11 cellular contexts compared by ENCODE assay signal in genomic region chr5:132877938-132878337, GRCh38. TPM values are rescaled to one million over a fixed set of nuclear protein-coding genes. Genes with fewer than 3 reads are reported as not detected.
DNase-seq lines count a peak whose midpoint lies in the region; ATAC-seq, FAIRE-seq and TF ChIP-seq lines count a peak whose summit lies in the region.
"Had no signal": no experiment of that assay in that cellular context is flagged by ENCODE, and none has a peak within 500 bp of the region (broad histone marks: within the 10 kb centered on the region; RNA-seq: fewer than 3 reads in every experiment).

No MANE protein-coding gene starts in this region.

- peak overlapping the region; percentile 25 for H3K27ac Mint-ChIP-seq in activated naive CD8-positive, alpha-beta T cell treated with anti-CD3 and anti-CD28 coated beads, Interleukin-2, amount 50 U/mL, for 24 hours

- intact Hi-C loops in Right ventricle myocardium superior (cut with DNase I): no loop called here
- intact Hi-C loops in cardiac septum (cut with DNase I): no loop called here
- intact Hi-C loops in aorta (cut with DNase I): no loop called here
- intact Hi-C loops in kidney (cut with DNase I): no loop called here

- no peaks in the 10 kb centered on the region for H3K9me3 Mint-ChIP-seq in activated naive CD8-positive, alpha-beta T cell treated with anti-CD3 and anti-CD28 coated beads, Interleukin-2, amount 50 U/mL, for 24 hours

- no peak overlapping the region for H3K9ac ChIP-seq in kidney (ENCODE audit: low read length in 2 of 2)

- H3K4me1 ChIP-seq in aorta (ENCODE audit: control insufficient read depth in 1 of 2, insufficient read depth in 2 of 2, low read length in 2 of 2) (peaks cover 0 to 5% of the 10 kb centered on the region in 2 donors), kidney (ENCODE audit: control insufficient read depth in 1 of 2, insufficient read depth in 1 of 2, low read depth in 1 of 2, low read length in 2 of 2) (peaks cover 5 to 20% of the 10 kb centered on the region in 2 donors)

- no peak overlapping the region for H3K4me3 ChIP-seq in aorta (ENCODE audit: low read length in 2 of 2)
- no peak overlapping the region for H3K4me3 ChIP-seq in kidney (ENCODE audit: low read length in 2 of 2)
- H3K4me3 ChIP-seq: ovary had no signal

- H3K4me1 Mint-ChIP-seq in activated naive CD8-positive, alpha-beta T cell treated with anti-CD3 and anti-CD28 coated beads, Interleukin-2, amount 50 U/mL, for 24 hours: no peaks in the 10 kb centered on the region

- peaks cover 19% of the 10 kb centered on the region for H3K36me3 Mint-ChIP-seq in activated naive CD8-positive, alpha-beta T cell treated with anti-CD3 and anti-CD28 coated beads, Interleukin-2, amount 50 U/mL, for 24 hours (ENCODE audit: low read depth)

- no peak for DNase-seq in Right ventricle myocardium superior
- no peak for DNase-seq in cardiac septum (ENCODE audit: low spot score)
- DNase-seq in activated naive CD8-positive, alpha-beta T cell treated with anti-CD3 and anti-CD28 coated beads, Interleukin-2, amount 50 U/mL, for 24 hours: no peak
- peak in 1 of 2 donors; percentile 59 for DNase-seq in aorta
- DNase-seq in kidney: no peak
- DNase-seq: cerebellar nuclear complex, NCI-H1436 treated with DMSO at 0.1 percent for 48 hours, ovary had no signal

- FAIRE-seq in kidney (lab: Jason Lieb, UNC): no peak

- WGBS in aorta, 2 donors: 31 to 32% methylated on average over 3 of the region's 3 CpGs

- H3K9me3 ChIP-seq in aorta (ENCODE audit: control insufficient read depth, low read length): no peaks in the 10 kb centered on the region
- no peaks in the 10 kb centered on the region for H3K9me3 ChIP-seq in kidney (ENCODE audit: control insufficient read depth in 1 of 2, low read length in 2 of 2)
- H3K9me3 ChIP-seq: ovary had no signal

- no peak overlapping the region for H3K4me3 Mint-ChIP-seq in activated naive CD8-positive, alpha-beta T cell treated with anti-CD3 and anti-CD28 coated beads, Interleukin-2, amount 50 U/mL, for 24 hours

- peak; percentile 81 for ATAC-seq in Right ventricle myocardium superior (ENCODE audit: poor library complexity)
- no peak for ATAC-seq in activated naive CD8-positive, alpha-beta T cell treated with anti-CD3 and anti-CD28 coated beads, Interleukin-2, amount 50 U/mL, for 24 hours
- ATAC-seq in aorta (ENCODE audit: low FRiP score): peak; percentile 57
- no peak for ATAC-seq in GM21381 (IDR thresholded peaks at IDR 0.05; ENCODE audit: unreplicated experiment)
- ATAC-seq in HG02884 (IDR thresholded peaks at IDR 0.05; ENCODE audit: unreplicated experiment): no peak

- H3K27me3 ChIP-seq in layer of hippocampus (ENCODE audit: control insufficient read depth, insufficient read depth, low read length): no peaks in the 10 kb centered on the region
- no peaks in the 10 kb centered on the region for H3K27me3 ChIP-seq in aorta (ENCODE audit: control insufficient read depth in 1 of 2, insufficient read depth in 2 of 2, low read length in 1 of 2)
- H3K27me3 ChIP-seq: ovary had no signal

- H3K27ac ChIP-seq in layer of hippocampus (ENCODE audit: low read depth, low read length) (peak overlapping the region; percentile 21), aorta (ENCODE audit: low read depth in 1 of 2, low read length in 2 of 2) (no peak overlapping the region), kidney (ENCODE audit: low read depth in 2 of 2, low read length in 2 of 2) (peak overlapping the region in 1 of 2 donors; percentile 18)
- H3K27ac ChIP-seq: ovary had no signal

- no peaks in the 10 kb centered on the region for H3K27me3 Mint-ChIP-seq in activated naive CD8-positive, alpha-beta T cell treated with anti-CD3 and anti-CD28 coated beads, Interleukin-2, amount 50 U/mL, for 24 hours

- H3K36me3 ChIP-seq in aorta (ENCODE audit: control insufficient read depth in 1 of 2, insufficient read depth in 2 of 2, low read length in 1 of 2): peaks cover 0 to 2% of the 10 kb centered on the region in 2 donors
- H3K36me3 ChIP-seq in kidney (ENCODE audit: control insufficient read depth in 1 of 2, insufficient read depth in 2 of 2, low read length in 2 of 2): peaks cover 22 to 36% of the 10 kb centered on the region in 2 donors
- H3K36me3 ChIP-seq: ovary had no signal

- TF ChIP-seq CTCF in kidney (IDR thresholded peaks at IDR 0.05; ENCODE audit: borderline replicate concordance, extremely low read depth, insufficient read depth): no peak

RNA-seq across cellular contexts. Expression of gene LEAP2, which starts 4.5 kb away (rescaled TPM):
- total RNA-seq in Right ventricle myocardium superior (1.0 TPM), cardiac septum (2.2 TPM), aorta (1 to 10 TPM; 1.3 to 2.1 TPM), kidney (1.5 TPM)
- polyA plus RNA-seq in aorta (1 to 10 TPM in 1 of 2 donors, under 1 TPM in 1; 0.88 to 1.7 TPM), kidney (ENCODE audit: insufficient read depth, low read depth, low replicate concordance) (6.9 TPM)

RNA-seq across cellular contexts. Expression of gene UQCRQ, which starts 11.5 kb away (rescaled TPM):
- total RNA-seq in Right ventricle myocardium superior (1,987 TPM), cardiac septum (1,426 TPM), aorta (100 to 1,000 TPM; 212 to 249 TPM), kidney (306 TPM)
- polyA plus RNA-seq in aorta (100 to 1,000 TPM; 249 to 397 TPM), kidney (ENCODE audit: insufficient read depth, low read depth, low replicate concordance) (1,158 TPM)

RNA-seq across cellular contexts. Expression of gene GDF9, which starts 11.7 kb away (rescaled TPM):
- total RNA-seq in Right ventricle myocardium superior: 0.16 TPM
- 0.43 TPM for total RNA-seq in cardiac septum
- under 1 TPM; 0.19 to 0.39 TPM for total RNA-seq in aorta
- polyA plus RNA-seq in aorta: under 1 TPM in 1 of 2 donors, not detected in 1; 0.84 TPM
- 0.88 TPM for total RNA-seq in kidney
- polyA plus RNA-seq in kidney (ENCODE audit: insufficient read depth, low read depth, low replicate concordance): 0.88 TPM

RNA-seq across cellular contexts. Expression of gene SHROOM1, which starts 47.5 kb away (rescaled TPM):
- 3.6 TPM for total RNA-seq in Right ventricle myocardium superior
- total RNA-seq in cardiac septum: 4.7 TPM
- 10 to 100 TPM in 1 of 2 donors, 1 to 10 TPM in 1; 6.1 to 15.0 TPM for total RNA-seq in aorta
- polyA plus RNA-seq in aorta: 10 to 100 TPM in 1 of 2 donors, 1 to 10 TPM in 1; 1.4 to 11.7 TPM
- 13.4 TPM for total RNA-seq in kidney
- 7.8 TPM for polyA plus RNA-seq in kidney (ENCODE audit: insufficient read depth, low read depth, low replicate concordance)

Comparison
In these comparisons a context has a peak if more than half of its experiments do, and no peak if none do; other contexts are left out.
1. ATAC-seq: peak in Right ventricle myocardium superior (single experiment) and aorta (single experiment); none in activated naive CD8-positive, alpha-beta T cell treated with anti-CD3 and anti-CD28 coated beads, Interleukin-2, amount 50 U/mL, for 24 hours (single experiment), GM21381 (single experiment) and HG02884 (single experiment).